Comparison of ENCODE assay signal across 15 cellular contexts in genomic region chr10:109587366-109587765, GRCh38.
"Had no signal": no experiment of that assay in that cellular context is flagged by ENCODE, and none has a peak within 500 bp of the region (broad histone marks: within the 10 kb centered on the region; RNA-seq: fewer than 3 reads in every experiment).

No MANE protein-coding gene starts in this region.

- DNase-seq: activated CD4-positive, CD25-positive, alpha-beta regulatory T cell treated with anti-CD3 and anti-CD28 coated beads, Interleukin-2, amount 50 U/mL, for 72 hours; activated T-cell treated with anti-CD3 and anti-CD28 coated beads for 4 hours; adrenal gland; dorsolateral prefrontal cortex; endodermal cell; erythroblast; heart right ventricle; left cardiac atrium; lower lobe of right lung; midbrain; T-helper 9 cell; testis; upper lobe of left lung had no signal

- H3K4me3 ChIP-seq: adrenal gland, gastroesophageal sphincter, heart right ventricle, lower lobe of right lung, neural progenitor cell, testis, upper lobe of left lung had no signal
